In genomic region chr7:149625947-149626392, GRCh38 we compare ENCODE assay signal across 12 cellular contexts.
A peak's percentile ranks its signal among the peaks of the same experiment; 100 is the strongest.
DNase-seq lines count a peak whose midpoint lies in the region; ATAC-seq and TF ChIP-seq lines count a peak whose summit lies in the region.
"Had no signal": no experiment of that assay in that cellular context is flagged by ENCODE, and none has a peak within 500 bp of the region (broad histone marks: within the 10 kb centered on the region; RNA-seq: fewer than 3 reads in every experiment).

No MANE protein-coding gene starts in this region.

- peak; percentile 84 for DNase-seq in A673 (ENCODE audit: low spot score)
- DNase-seq in GF-D8 (lab: John Stamatoyannopoulos, UW) = peak; percentile 85
- no peak for DNase-seq in activated naive CD8-positive, alpha-beta T cell treated with anti-CD3 and anti-CD28 coated beads, Interleukin-2, amount 50 U/mL, for 24 hours
- DNase-seq in natural killer cell treated with Interleukin-12 subunit alpha and Interleukin-12 subunit beta and Interleukin-15 and Interleukin-18, amount 100 ng/mL, for 72 hours (ENCODE audit: low spot score) = no peak
- no peak for DNase-seq in stimulated activated CD4-positive, alpha-beta T cell treated with anti-CD3 and anti-CD28 coated beads, Interleukin-4, amount 100 ng/mL, for 4 hours
- no peak for DNase-seq in activated gamma-delta T cell treated with Interleukin-2 at 50 U/mL for 16 hours

- intact Hi-C loops in A673 (cut with micrococcal nuclease; ENCODE audit: unreplicated experiment) = loop anchor here (10.0 kb wide), 1 partner anchor 361 kb away; the partner anchor contains the start of gene ZNF783

- H3K36me3 ChIP-seq in A673 (ENCODE audit: insufficient read depth, low read length, poor library complexity, severe bottlenecking) = peaks cover 3% of the 10 kb centered on the region

- no peaks in the 10 kb centered on the region for H3K9me3 Mint-ChIP-seq in activated naive CD8-positive, alpha-beta T cell treated with anti-CD3 and anti-CD28 coated beads, Interleukin-2, amount 50 U/mL, for 24 hours
- H3K9me3 Mint-ChIP-seq in natural killer cell treated with Interleukin-12 subunit alpha and Interleukin-12 subunit beta and Interleukin-15 and Interleukin-18, amount 100 ng/mL, for 72 hours = no peaks in the 10 kb centered on the region
- H3K9me3 Mint-ChIP-seq: activated CD4-positive, alpha-beta T cell treated with anti-CD3 and anti-CD28 coated beads, Interleukin-2, amount 10 ng/mL, durations not matched to agents 7 days and 5 days; CD8-positive, alpha-beta T cell had no signal

- ATAC-seq in activated naive CD8-positive, alpha-beta T cell treated with anti-CD3 and anti-CD28 coated beads, Interleukin-2, amount 50 U/mL, for 24 hours = no peak
- no peak for ATAC-seq in natural killer cell treated with Interleukin-12 subunit alpha and Interleukin-12 subunit beta and Interleukin-15 and Interleukin-18, amount 100 ng/mL, for 72 hours
- ATAC-seq in HG03457 (IDR thresholded peaks at IDR 0.05; ENCODE audit: unreplicated experiment) (no peak), HG03378 (IDR thresholded peaks at IDR 0.05; ENCODE audit: unreplicated experiment) (no peak)
- ATAC-seq: CD8-positive, alpha-beta T cell had no signal

- CTCF ChIA-PET in A673 (lab: Charles Lee) = interaction anchor here (0.6 to 1.9 kb wide), 5 partner anchors 37 to 420 kb away, joined by 3 to 8 read pairs (median 5); no protein-coding TSS in a partner anchor

- peaks cover 38% of the 10 kb centered on the region for H3K4me1 Mint-ChIP-seq in activated naive CD8-positive, alpha-beta T cell treated with anti-CD3 and anti-CD28 coated beads, Interleukin-2, amount 50 U/mL, for 24 hours
- H3K4me1 Mint-ChIP-seq in natural killer cell treated with Interleukin-12 subunit alpha and Interleukin-12 subunit beta and Interleukin-15 and Interleukin-18, amount 100 ng/mL, for 72 hours (ENCODE audit: low read depth in 2 of 2) = peaks cover 29 to 36% of the 10 kb centered on the region in 2 donors

- BruUV-seq in A673 (replicated peaks; lab: Mats Ljungman, UMichigan) = no TSS peak

- H3K27ac ChIP-seq in A673 (ENCODE audit: low read depth, low read length, poor library complexity, severe bottlenecking) = peak overlapping the region; percentile 51
- H3K27ac ChIP-seq: neutrophil had no signal

- peaks cover 9% of the 10 kb centered on the region for H3K36me3 Mint-ChIP-seq in activated naive CD8-positive, alpha-beta T cell treated with anti-CD3 and anti-CD28 coated beads, Interleukin-2, amount 50 U/mL, for 24 hours (ENCODE audit: low read depth)
- H3K36me3 Mint-ChIP-seq in natural killer cell treated with Interleukin-12 subunit alpha and Interleukin-12 subunit beta and Interleukin-15 and Interleukin-18, amount 100 ng/mL, for 72 hours = peaks cover 2% of the 10 kb centered on the region

- H3K27me3 Mint-ChIP-seq in activated naive CD8-positive, alpha-beta T cell treated with anti-CD3 and anti-CD28 coated beads, Interleukin-2, amount 50 U/mL, for 24 hours = peaks cover 9% of the 10 kb centered on the region
- peaks cover 10 to 14% of the 10 kb centered on the region in 2 donors for H3K27me3 Mint-ChIP-seq in natural killer cell treated with Interleukin-12 subunit alpha and Interleukin-12 subunit beta and Interleukin-15 and Interleukin-18, amount 100 ng/mL, for 72 hours

- peak overlapping the region; percentile 96 for H3K4me3 ChIP-seq in A673 (ENCODE audit: low read depth, low read length, poor library complexity, severe bottlenecking)

- no peaks in the 10 kb centered on the region for H3K9me3 ChIP-seq in A673 (ENCODE audit: low read depth, low read length, poor library complexity, severe bottlenecking)
- H3K9me3 ChIP-seq: neutrophil, tibial artery had no signal

- TF ChIP-seq CTCF in A673 (conservative IDR thresholded peaks at IDR 0.05; ENCODE audit: low read depth, low read length) = no peak

- POLR2A ChIA-PET in A673 (lab: Charles Lee; ENCODE audit: low non-redundant PET) = interaction anchor here (0.6 kb wide), 1 partner anchor 89 kb away, joined by 3 read pairs; no protein-coding TSS in a partner anchor

- H3K4me1 ChIP-seq in A673 (ENCODE audit: insufficient read depth, low read length, poor library complexity, severe bottlenecking) = peaks cover 33% of the 10 kb centered on the region

- H3K27ac Mint-ChIP-seq in activated naive CD8-positive, alpha-beta T cell treated with anti-CD3 and anti-CD28 coated beads, Interleukin-2, amount 50 U/mL, for 24 hours = peak overlapping the region; percentile 27
- H3K27ac Mint-ChIP-seq in natural killer cell treated with Interleukin-12 subunit alpha and Interleukin-12 subunit beta and Interleukin-15 and Interleukin-18, amount 100 ng/mL, for 72 hours = no peak overlapping the region
- H3K27ac Mint-ChIP-seq: CD8-positive, alpha-beta T cell had no signal

- no peaks in the 10 kb centered on the region for H3K27me3 ChIP-seq in A673 (replicated peaks; ENCODE audit: insufficient read depth, low read depth, low read length, poor library complexity)
- H3K27me3 ChIP-seq: tibial artery had no signal

- H3K4me3 Mint-ChIP-seq in activated naive CD8-positive, alpha-beta T cell treated with anti-CD3 and anti-CD28 coated beads, Interleukin-2, amount 50 U/mL, for 24 hours = no peak overlapping the region
- H3K4me3 Mint-ChIP-seq in natural killer cell treated with Interleukin-12 subunit alpha and Interleukin-12 subunit beta and Interleukin-15 and Interleukin-18, amount 100 ng/mL, for 72 hours = peak overlapping the region; percentile 89

Comparison
In these comparisons a context has a peak if more than half of its experiments do, and no peak if none do; other contexts are left out.
1. DNase-seq: peak in A673 (single experiment) and GF-D8 (single experiment); none in activated naive CD8-positive, alpha-beta T cell treated with anti-CD3 and anti-CD28 coated beads, Interleukin-2, amount 50 U/mL, for 24 hours (single experiment), natural killer cell treated with Interleukin-12 subunit alpha and Interleukin-12 subunit beta and Interleukin-15 and Interleukin-18, amount 100 ng/mL, for 72 hours (single experiment), stimulated activated CD4-positive, alpha-beta T cell treated with anti-CD3 and anti-CD28 coated beads, Interleukin-4, amount 100 ng/mL, for 4 hours (0 of 2) and activated gamma-delta T cell treated with Interleukin-2 at 50 U/mL for 16 hours (single experiment).